17 cellular contexts compared by ENCODE assay signal in genomic region chr2:240340361-240340761, GRCh38.
"Had no signal": no experiment of that assay in that cellular context is flagged by ENCODE, and none has a peak within 500 bp of the region (broad histone marks: within the 10 kb centered on the region; RNA-seq: fewer than 3 reads in every experiment).

No MANE protein-coding gene starts in this region.

- H3K4me1 ChIP-seq: colonic mucosa, gastroesophageal sphincter, heart left ventricle, tibial artery had no signal

- H3K27me3 ChIP-seq: colonic mucosa had no signal

- H3K27ac ChIP-seq: colonic mucosa, epithelial cell of prostate, heart left ventricle, tibial artery had no signal

- DNase-seq: activated CD8-positive, alpha-beta memory T cell treated with anti-CD3 and anti-CD28 coated beads for 24 hours; activated CD8-positive, alpha-beta memory T cell treated with anti-CD3 and anti-CD28 coated beads, Interleukin-2, amount 50 U/mL, for 4 hours; activated naive CD4-positive, alpha-beta T cell treated with anti-CD3 and anti-CD28 coated beads, Interleukin-2, amount 10 ng/mL, durations not matched to agents 7 days and 5 days; activated T-cell treated with anti-CD3 and anti-CD28 coated beads, Interleukin-2, amount 50 U/mL, for 4 hours; central memory CD4-positive, alpha-beta T cell; colonic mucosa; left colon; mesenchymal stem cell; stimulated activated CD4-positive, alpha-beta T cell treated with anti-CD3 and anti-CD28 coated beads, Interleukin-4, amount 100 ng/mL, for 4 hours; stimulated activated naive CD8-positive, alpha-beta T cell treated with anti-CD3 and anti-CD28 coated beads, Interleukin-15, Interleukin-2, amounts not matched to agents 100 U/mL and 50 U/mL, for 24 hours; T-helper 1 cell had no signal

- ATAC-seq: activated T-cell treated with anti-CD3 and anti-CD28 coated beads, Interleukin-2, amount 50 U/mL, for 4 hours; gastroesophageal sphincter; left colon; mucosa of descending colon; stimulated activated naive CD8-positive, alpha-beta T cell treated with anti-CD3 and anti-CD28 coated beads, Interleukin-15, Interleukin-2, amounts not matched to agents 100 U/mL and 50 U/mL, for 24 hours; WTC11 had no signal

- H3K4me3 ChIP-seq: colonic mucosa, gastroesophageal sphincter, heart left ventricle, mucosa of descending colon, tibial artery had no signal

- H3K9me3 ChIP-seq: colonic mucosa had no signal

- H3K36me3 ChIP-seq: colonic mucosa, gastroesophageal sphincter, heart left ventricle, tibial artery had no signal
